ENCODE assay signal across 18 cellular contexts in genomic region chr21:44647222-44647552, GRCh38. TPM values are rescaled to one million over a fixed set of nuclear protein-coding genes. Genes with fewer than 3 reads are reported as not detected.
DNase-seq lines count a peak whose midpoint lies in the region; ATAC-seq and TF ChIP-seq lines count a peak whose summit lies in the region.
"Had no signal": no experiment of that assay in that cellular context is flagged by ENCODE, and none has a peak within 500 bp of the region (broad histone marks: within the 10 kb centered on the region; RNA-seq: fewer than 3 reads in every experiment).

No MANE protein-coding gene starts in this region.

- no peaks in the 10 kb centered on the region for H3K36me3 ChIP-seq in BLaER1 treated with 17β-estradiol and CSF1 and Interleukin-3, amounts not matched to agents 10 nM and 100 nM
- H3K36me3 ChIP-seq in SK-N-MC (ENCODE audit: insufficient read depth, low read length) (peaks cover 10% of the 10 kb centered on the region), GM23248 (ENCODE audit: low read depth) (no peaks in the 10 kb centered on the region)
- H3K36me3 ChIP-seq: cardiac muscle cell had no signal

- H3K4me1 Mint-ChIP-seq in H9, result peaks cover 11 to 14% of the 10 kb centered on the region in 2 experiments
- no peaks in the 10 kb centered on the region for H3K4me1 Mint-ChIP-seq in neural crest cell

- no peak for TF ChIP-seq CTCF in H9 (conservative IDR thresholded peaks at IDR 0.05)
- TF ChIP-seq CTCF in neural crest cell (conservative IDR thresholded peaks at IDR 0.05), result no peak

- no peak overlapping the region for H3K27ac ChIP-seq in BLaER1 treated with 17β-estradiol and CSF1 and Interleukin-3, amounts not matched to agents 10 nM and 100 nM
- no peak overlapping the region for H3K27ac ChIP-seq in H9 (ENCODE audit: insufficient read length, low read depth, low read length)
- peak overlapping the region; percentile 64; the same call in 1 of the 2 replicates for H3K27ac ChIP-seq in SK-N-MC
- H3K27ac ChIP-seq in GM23248, result no peak overlapping the region
- H3K27ac ChIP-seq: cardiac muscle cell, parathyroid adenoma had no signal

- H4K8ac ChIP-seq in H9 (replicated peaks; ENCODE audit: insufficient read length, low read depth, low read length), result no peak overlapping the region

- ATAC-seq in GM19397 (IDR thresholded peaks at IDR 0.05; ENCODE audit: unreplicated experiment), result no peak

- in situ Hi-C loops in GM23248 (cut with MboI), result no loop called here

- H2BK20ac ChIP-seq in H9 (ENCODE audit: low read depth, low read length, poor library complexity, severe bottlenecking), result no peak overlapping the region

- H3K23ac ChIP-seq in H9 (ENCODE audit: insufficient read length, low read depth, low read length), result no peak overlapping the region

- WGBS in H9 (ENCODE audit: extremely low coverage, insufficient read length, low lambda C conversion rate), result no CpG with 5 or more reads among the region's 8 CpGs
- WGBS in GM23248 (ENCODE audit: low coverage in 1 of 2, low lambda C conversion rate in 2 of 2, missing lambda C conversion rate in 2 of 2), 2 experiments, result 5 to 6% methylated on average over 8 of the region's 8 CpGs

- peak overlapping the region in 6 of 11 experiments; percentile 0 to 43 (median 19); a peak in 4 of 22 replicates for H3K4me2 ChIP-seq in BLaER1 treated with 17β-estradiol and CSF1 and Interleukin-3, amounts not matched to agents 10 nM and 100 nM
- H3K4me2 ChIP-seq in H9 (ENCODE audit: insufficient read depth, insufficient read length, low read length) (no peak overlapping the region), GM23248 (ENCODE audit: unreplicated experiment) (no peak overlapping the region)

- no peak overlapping the region for H2BK15ac ChIP-seq in H9 (ENCODE audit: low read depth, low read length)

- H3K4ac ChIP-seq in H9 (ENCODE audit: low read depth, low read length), result no peak overlapping the region

- H3K9me3 Mint-ChIP-seq in H9, result peaks cover 22 to 27% of the 10 kb centered on the region in 2 experiments
- peaks cover 16% of the 10 kb centered on the region for H3K9me3 Mint-ChIP-seq in neural crest cell

- H3K4me3 ChIP-seq in BLaER1 treated with 17β-estradiol and CSF1 and Interleukin-3, amounts not matched to agents 10 nM and 100 nM, result no peak overlapping the region
- H3K4me3 ChIP-seq in SK-N-MC (no peak overlapping the region), GM23248 (no peak overlapping the region)
- H3K4me3 ChIP-seq: cardiac muscle cell had no signal

- no peaks in the 10 kb centered on the region for H4K20me1 ChIP-seq in BLaER1 treated with 17β-estradiol and CSF1 and Interleukin-3, amounts not matched to agents 10 nM and 100 nM
- H4K20me1 ChIP-seq in H9 (ENCODE audit: control insufficient read depth, insufficient read depth, insufficient read length) (no peaks in the 10 kb centered on the region), GM23248 (ENCODE audit: insufficient read depth) (no peaks in the 10 kb centered on the region)

- no peak overlapping the region for H4K91ac ChIP-seq in H9 (ENCODE audit: insufficient read length, low read depth, low read length)

- H3K23me2 ChIP-seq in H9 (ENCODE audit: insufficient read length, low read depth, low read length, poor library complexity, severe bottlenecking), result peaks cover 2% of the 10 kb centered on the region

- H3K79me2 ChIP-seq in H9 (ENCODE audit: insufficient read depth, low read length) (no peaks in the 10 kb centered on the region), GM23248 (ENCODE audit: insufficient read depth) (no peaks in the 10 kb centered on the region)
- H3K79me2 ChIP-seq: parathyroid adenoma had no signal

- peaks cover 40 to 66% (median 55%) of the 10 kb centered on the region in 11 experiments for H3K9me3 ChIP-seq in BLaER1 treated with 17β-estradiol and CSF1 and Interleukin-3, amounts not matched to agents 10 nM and 100 nM (replicated peaks in 1 of 11)
- no peaks in the 10 kb centered on the region for H3K9me3 ChIP-seq in H9 (ENCODE audit: control insufficient read depth, low read depth, low read length)
- H3K9me3 ChIP-seq in SK-N-MC (ENCODE audit: low read depth, low read length), result peaks cover 6% of the 10 kb centered on the region; the same call in 1 of the 2 replicates
- H3K9me3 ChIP-seq in GM23248 (ENCODE audit: low read depth), result no peaks in the 10 kb centered on the region

- no peak overlapping the region for H3K9ac ChIP-seq in BLaER1 treated with 17β-estradiol and CSF1 and Interleukin-3, amounts not matched to agents 10 nM and 100 nM
- H3K9ac ChIP-seq in H9 (ENCODE audit: extremely low read depth, insufficient read length, low read length), result no peak overlapping the region
- no peak overlapping the region for H3K9ac ChIP-seq in SK-N-MC (ENCODE audit: insufficient read length)
- no peak overlapping the region for H3K9ac ChIP-seq in GM23248
- H3K9ac ChIP-seq: parathyroid adenoma had no signal

- no peak overlapping the region for H3K18ac ChIP-seq in H9 (ENCODE audit: insufficient read length, low read depth, low read length)

- peaks cover 11 to 20% (median 16%) of the 10 kb centered on the region in 3 experiments for H3K36me3 Mint-ChIP-seq in H9 (ENCODE audit: insufficient read depth in 1 of 3, low read depth in 3 of 3)
- H3K36me3 Mint-ChIP-seq in neural crest cell (ENCODE audit: low read depth), result peaks cover 4% of the 10 kb centered on the region

- H3K9me2 ChIP-seq in GM23248 (ENCODE audit: insufficient read depth), result no peaks in the 10 kb centered on the region

- no peaks in the 10 kb centered on the region for H3K79me1 ChIP-seq in H9 (ENCODE audit: insufficient read depth, low read depth, low read length, poor library complexity, severe bottlenecking)

- no peak overlapping the region for H2AK5ac ChIP-seq in H9 (ENCODE audit: insufficient read length, low read length)

- H2BK120ac ChIP-seq in H9 (ENCODE audit: low read depth, low read length, poor library complexity, severe bottlenecking), result no peak overlapping the region

- H2BK5ac ChIP-seq in H9 (ENCODE audit: insufficient read length, low read length), result no peak overlapping the region

- H3T11ph ChIP-seq in H9 (ENCODE audit: low read length), result no peak overlapping the region

- peaks cover 0 to 44% (median 31%) of the 10 kb centered on the region in 10 experiments; a peak in 17 of 20 replicates for H3K4me1 ChIP-seq in BLaER1 treated with 17β-estradiol and CSF1 and Interleukin-3, amounts not matched to agents 10 nM and 100 nM
- H3K4me1 ChIP-seq in H9 (ENCODE audit: insufficient read depth, low read length) (no peaks in the 10 kb centered on the region), GM23248 (ENCODE audit: insufficient read depth) (no peaks in the 10 kb centered on the region)
- H3K4me1 ChIP-seq: parathyroid adenoma had no signal

- H4K5ac ChIP-seq in H9 (ENCODE audit: insufficient read length, low read depth, low read length), result no peak overlapping the region

- H3K27me3 ChIP-seq in BLaER1 treated with 17β-estradiol and CSF1 and Interleukin-3, amounts not matched to agents 10 nM and 100 nM, result no peaks in the 10 kb centered on the region
- H3K27me3 ChIP-seq in H9 (ENCODE audit: insufficient read depth, low read length), result no peaks in the 10 kb centered on the region
- H3K27me3 ChIP-seq in GM23248 (replicated peaks; ENCODE audit: insufficient read depth), result peaks cover 4% of the 10 kb centered on the region; the same call in 1 of the 2 replicates
- H3K27me3 ChIP-seq: cardiac muscle cell had no signal

- no peak overlapping the region for H3K56ac ChIP-seq in H9 (ENCODE audit: insufficient read length, low read depth, low read length)

- no peak for DNase-seq in H9
- DNase-seq in SK-N-MC (ENCODE audit: low read depth, low spot score), result no peak
- DNase-seq in neural crest cell (ENCODE audit: low read depth, low spot score), result no peak
- DNase-seq in GM23248, result no peak
- no peak for DNase-seq in NCI-H82 treated with DMSO at 0.1 percent for 48 hours (lab: John Stamatoyannopoulos, UW; ENCODE audit: unreplicated experiment)
- DNase-seq: activated CD4-positive, CD25-positive, alpha-beta regulatory T cell treated with anti-CD3 and anti-CD28 coated beads, Interleukin-2, amount 50 U/mL, for 72 hours; activated naive CD4-positive, alpha-beta T cell treated with Interleukin-2 at 50 U/mL for 16 hours; amygdala; CD4-positive, alpha-beta T cell; GOT3 had no signal

- no peak overlapping the region; the same call in 1 of the 2 replicates for H3K14ac ChIP-seq in H9 (ENCODE audit: insufficient read depth, low read length)

- no peaks in the 10 kb centered on the region for H3F3A ChIP-seq in GM23248 (ENCODE audit: insufficient read depth)

- H2AFZ ChIP-seq in H9 (ENCODE audit: low read length) (no peak overlapping the region), GM23248 (no peak overlapping the region)
- H2AFZ ChIP-seq: parathyroid adenoma had no signal

- H3K27ac Mint-ChIP-seq in H9 (peak overlapping the region; percentile 53 to 88 (median 76); a peak in 5 of 7 replicates), neural crest cell (ENCODE audit: unreplicated experiment) (peak overlapping the region; percentile 81)
- H3K27ac Mint-ChIP-seq: CD4-positive, alpha-beta T cell had no signal

- H2BK12ac ChIP-seq in H9 (ENCODE audit: insufficient read length, low read depth, low read length), result no peak overlapping the region

- H3K27me3 Mint-ChIP-seq in H9 (ENCODE audit: low read depth) (peaks cover 4% of the 10 kb centered on the region), neural crest cell (ENCODE audit: low read depth) (peaks cover 6% of the 10 kb centered on the region)
- H3K27me3 Mint-ChIP-seq: CD4-positive, alpha-beta T cell had no signal

- peak overlapping the region in 1 of 2 experiments; percentile 36; a peak in 1 of 5 replicates for H3K4me3 Mint-ChIP-seq in H9
- no peak overlapping the region for H3K4me3 Mint-ChIP-seq in neural crest cell
- H3K4me3 Mint-ChIP-seq: CD4-positive, alpha-beta T cell had no signal

RNA-seq across cellular contexts. Expression of gene KRTAP10-11, which starts 1.0 kb away (rescaled TPM):
- not detected in 2 replicates for total RNA-seq in H9 (2021)
- total RNA-seq in neural crest cell, result not detected in 2 replicates
- not detected in 2 replicates for total RNA-seq in GM23248 (2014; rRNA removed; shearing (Covaris generic))
- not detected in 2 replicates for polyA plus RNA-seq in GM23248 (2016; fragmentation: Nextera tagmentation; extraction: Ambion mirVana)
- total RNA-seq: activated CD8-positive, alpha-beta memory T cell treated with anti-CD3 and anti-CD28 coated beads for 36 hours; cardiac muscle cell; CD4-positive, alpha-beta T cell; LHCN-M2; OCI-LY7; urinary bladder had no signal
- polyA plus RNA-seq: cardiac muscle cell, urinary bladder had no signal

RNA-seq across cellular contexts. Expression of gene KRTAP12-4, which starts 7.3 kb away (rescaled TPM):
- total RNA-seq in H9 (2021), result not detected in 2 replicates
- not detected in 2 replicates for total RNA-seq in neural crest cell
- total RNA-seq in GM23248 (2014; rRNA removed; shearing (Covaris generic)), result not detected in 2 replicates
- not detected in 2 replicates for polyA plus RNA-seq in GM23248 (2016; fragmentation: Nextera tagmentation; extraction: Ambion mirVana)
- total RNA-seq: activated CD8-positive, alpha-beta memory T cell treated with anti-CD3 and anti-CD28 coated beads for 36 hours; cardiac muscle cell; CD4-positive, alpha-beta T cell; LHCN-M2; OCI-LY7; urinary bladder had no signal
- polyA plus RNA-seq: cardiac muscle cell, urinary bladder had no signal

RNA-seq across cellular contexts. Expression of gene KRTAP10-10, which starts 10.0 kb away (rescaled TPM):
- total RNA-seq in H9 (2021), result not detected in 2 replicates
- total RNA-seq in neural crest cell, result not detected in 2 replicates
- not detected in 2 replicates for total RNA-seq in GM23248 (2014; rRNA removed; shearing (Covaris generic))
- polyA plus RNA-seq in GM23248 (2016; fragmentation: Nextera tagmentation; extraction: Ambion mirVana), result not detected in 2 replicates
- total RNA-seq: activated CD8-positive, alpha-beta memory T cell treated with anti-CD3 and anti-CD28 coated beads for 36 hours; cardiac muscle cell; CD4-positive, alpha-beta T cell; LHCN-M2; OCI-LY7; urinary bladder had no signal
- polyA plus RNA-seq: cardiac muscle cell, urinary bladder had no signal

RNA-seq across cellular contexts. Expression of gene KRTAP12-3, which starts 10.5 kb away (rescaled TPM):
- total RNA-seq in H9 (2021) (not detected in 2 replicates), neural crest cell (not detected in 2 replicates)
- not detected in 2 replicates for total RNA-seq in GM23248 (2014; rRNA removed; shearing (Covaris generic))
- polyA plus RNA-seq in GM23248 (2016; fragmentation: Nextera tagmentation; extraction: Ambion mirVana), result not detected in 2 replicates
- total RNA-seq: activated CD8-positive, alpha-beta memory T cell treated with anti-CD3 and anti-CD28 coated beads for 36 hours; cardiac muscle cell; CD4-positive, alpha-beta T cell; LHCN-M2; OCI-LY7; urinary bladder had no signal
- polyA plus RNA-seq: cardiac muscle cell, urinary bladder had no signal

RNA-seq across cellular contexts. Expression of gene KRTAP12-2, which starts 19.5 kb away (rescaled TPM):
- total RNA-seq in H9 (2021) (not detected in 2 replicates), neural crest cell (not detected in 2 replicates)
- total RNA-seq in GM23248 (2014; rRNA removed; shearing (Covaris generic)), result not detected in 2 replicates
- polyA plus RNA-seq in GM23248 (2016; fragmentation: Nextera tagmentation; extraction: Ambion mirVana), result not detected in 2 replicates
- total RNA-seq: activated CD8-positive, alpha-beta memory T cell treated with anti-CD3 and anti-CD28 coated beads for 36 hours; cardiac muscle cell; CD4-positive, alpha-beta T cell; LHCN-M2; OCI-LY7; urinary bladder had no signal
- polyA plus RNA-seq: cardiac muscle cell, urinary bladder had no signal

Comparison
In these comparisons a context has a peak if more than half of its experiments do, and no peak if none do; other contexts are left out.
1. H3K4me2 ChIP-seq: peak in BLaER1 treated with 17β-estradiol and CSF1 and Interleukin-3, amounts not matched to agents 10 nM and 100 nM (6 of 11); none in H9 (single experiment) and GM23248 (single experiment).